In genomic region chr2:20123871-20124594, GRCh38 we compare ENCODE assay signal across 1 cellular context.
TF ChIP-seq lines count a peak whose summit lies in the region.

No MANE protein-coding gene starts in this region.

TF ChIP-seq in HepG2, 621 proteins besides CTCF, POLR2A, EP300 and RAD21 (continued from another document):
- TF ChIP-seq KIAA2018 (CRISPR knock-in tag; IDR thresholded peaks at IDR 0.05; ENCODE audit: borderline replicate concordance) (no peak), E2F2 (CRISPR knock-in tag; IDR thresholded peaks at IDR 0.05; ENCODE audit: borderline replicate concordance) (no peak), NFYB (CRISPR knock-in tag; IDR thresholded peaks at IDR 0.05) (peak; percentile 29; the same call in 1 of the 2 replicates), ZNF691 (CRISPR knock-in tag; IDR thresholded peaks at IDR 0.05; ENCODE audit: borderline replicate concordance, low read depth) (no peak), USF2 (IDR thresholded peaks at IDR 0.05; ENCODE audit: low read depth, low read length) (peak; percentile 30), USF2 (CRISPR knock-in tag; IDR thresholded peaks at IDR 0.05; ENCODE audit: borderline replicate concordance) (no peak), HCFC1 (IDR thresholded peaks at IDR 0.05; ENCODE audit: low read depth, low read length) (no peak)
